Comparison of ENCODE assay signal across 8 cellular contexts in genomic region chr20:45833883-45834796, GRCh38. TPM values are rescaled to one million over a fixed set of nuclear protein-coding genes. Genes with fewer than 3 reads are reported as not detected.
A peak's percentile ranks its signal among the peaks of the same experiment; 100 is the strongest.
DNase-seq lines count a peak whose midpoint lies in the region; ATAC-seq, FAIRE-seq and TF ChIP-seq lines count a peak whose summit lies in the region.

No MANE protein-coding gene starts in this region.

- H2AFZ ChIP-seq in keratinocyte (ENCODE audit: control insufficient read depth, low read length), result peak overlapping the region; percentile 83

- H3K4me3 ChIP-seq in keratinocyte (ENCODE audit: control insufficient read depth in 2 of 3, extremely low read depth in 1 of 3, insufficient read depth in 2 of 3, low read depth in 1 of 3, low read length in 3 of 3) (peak overlapping the region; percentile 57 to 85 (median 61)), skin epidermis (peak overlapping the region; percentile 45 to 88 (median 64))

- no peaks in the 10 kb centered on the region for H4K20me1 ChIP-seq in keratinocyte (ENCODE audit: control insufficient read depth, extremely low read depth, insufficient read depth, low read length)

- ATAC-seq in HG03571 (IDR thresholded peaks at IDR 0.05; ENCODE audit: unreplicated experiment) (no peak), HG03025 (IDR thresholded peaks at IDR 0.05; ENCODE audit: low FRiP score, unreplicated experiment) (no peak)

- peak overlapping the region; percentile 82 for H3K9ac ChIP-seq in keratinocyte (ENCODE audit: control insufficient read depth, extremely low read depth, insufficient read depth, low read length)

- dilution Hi-C loops in keratinocyte (cut with MboI; ENCODE audit: extremely low pct_ligation_motif_present, low sequenced_read_pairs), result no loop called here

- peaks cover 2% of the 10 kb centered on the region for H3K9me1 ChIP-seq in keratinocyte (ENCODE audit: control insufficient read depth, extremely low read depth, insufficient read depth, low read length)

- H3K36me3 ChIP-seq in keratinocyte (ENCODE audit: control insufficient read depth in 2 of 2, extremely low read depth in 1 of 2, insufficient read depth in 2 of 2, low read length in 2 of 2), result no peaks in the 10 kb centered on the region

- H3K27me3 ChIP-seq in keratinocyte (ENCODE audit: control insufficient read depth, extremely low read depth, insufficient read depth, low read length), result no peaks in the 10 kb centered on the region

- FAIRE-seq in keratinocyte (lab: Jason Lieb, UNC), result no peak

- H3K9me3 ChIP-seq in keratinocyte (ENCODE audit: control insufficient read depth, low read depth, low read length), result no peaks in the 10 kb centered on the region

- peaks cover 24% of the 10 kb centered on the region for H3K4me1 ChIP-seq in keratinocyte (ENCODE audit: control insufficient read depth, extremely low read depth, insufficient read depth, low read length)

- H3K27ac ChIP-seq in VCaP, result peak overlapping the region; percentile 83
- peak overlapping the region; percentile 77 for H3K27ac ChIP-seq in keratinocyte (ENCODE audit: control insufficient read depth, insufficient read depth, low read length)
- peak overlapping the region; percentile 20 to 96 (median 91) for H3K27ac ChIP-seq in skin epidermis

- H3K4me2 ChIP-seq in keratinocyte (ENCODE audit: control insufficient read depth, extremely low read depth, insufficient read depth, low read depth, low read length), result peak overlapping the region; percentile 86

- DNase-seq in EL (peak; percentile 77), HuH-7.5 (ENCODE audit: low spot score) (peak; percentile 84), cerebellar cortex (ENCODE audit: low spot score) (peak; percentile 75), keratinocyte (ENCODE audit: low read depth, low spot score) (no peak)

- no peaks in the 10 kb centered on the region for H3K79me2 ChIP-seq in keratinocyte (ENCODE audit: control insufficient read depth, insufficient read depth, low read length)

- TF ChIP-seq CTCF in VCaP (conservative IDR thresholded peaks at IDR 0.05) (no peak), keratinocyte (optimal IDR thresholded peaks at IDR 0.05 in 1 of 3, IDR thresholded peaks at IDR 0.05 in 1 of 3, conservative IDR thresholded peaks at IDR 0.05 in 1 of 3; ENCODE audit: extremely low read depth in 1 of 3, insufficient read depth in 2 of 3, low read length in 3 of 3) (no peak)

RNA-seq across cellular contexts. Expression of gene SNX21, which starts 0.5 kb away (rescaled TPM):
- polyA plus RNA-seq in keratinocyte, result 5.2 to 8.6 TPM (median 6.9 TPM) in 3 replicates
- 8.5 TPM for polyA plus RNA-seq in keratinocyte (2011; ENCODE audit: low read depth)
- 2.9 and 7.1 TPM in 2 replicates for polyA plus RNA-seq in keratinocyte (2011; cell fraction: cytosol; rRNA removed)
- 7.1 and 11.6 TPM in 2 replicates for polyA plus RNA-seq in keratinocyte (2011; cell fraction: nucleus; rRNA removed)
- 6.6 and 9.9 TPM in 2 replicates for polyA plus RNA-seq in keratinocyte (2012; ENCODE audit: low replicate concordance)
- polyA minus RNA-seq in keratinocyte, result 3.7 to 5.0 TPM (median 4.0 TPM) in 3 replicates
- polyA minus RNA-seq in keratinocyte (2011; cell fraction: cytosol; rRNA and poly(A)+ RNA removed), result 18.0 TPM
- polyA minus RNA-seq in keratinocyte (2011; cell fraction: nucleus; rRNA and poly(A)+ RNA removed), result 5.9 and 6.3 TPM in 2 replicates

RNA-seq across cellular contexts. Expression of gene TNNC2, which starts 7.0 kb away (rescaled TPM):
- 0.16 TPM in 1 of 3 replicates, not detected in the others for polyA plus RNA-seq in keratinocyte
- polyA plus RNA-seq in keratinocyte (2011; ENCODE audit: low read depth), result 0.92 TPM
- not detected in 2 replicates for polyA plus RNA-seq in keratinocyte (2011; cell fraction: cytosol; rRNA removed)
- polyA plus RNA-seq in keratinocyte (2011; cell fraction: nucleus; rRNA removed), result 0.57 and 0.66 TPM in 2 replicates
- polyA plus RNA-seq in keratinocyte (2012; ENCODE audit: low replicate concordance), result not detected in 2 replicates
- polyA minus RNA-seq in keratinocyte, result not detected in 3 replicates
- polyA minus RNA-seq in keratinocyte (2011; cell fraction: cytosol; rRNA and poly(A)+ RNA removed), result not detected
- polyA minus RNA-seq in keratinocyte (2011; cell fraction: nucleus; rRNA and poly(A)+ RNA removed), result not detected in 2 replicates

RNA-seq across cellular contexts. Expression of gene UBE2C, which starts 21.7 kb away (rescaled TPM):
- polyA plus RNA-seq in keratinocyte, result 9.1 to 69.8 TPM (median 46.6 TPM) in 3 replicates
- not detected for polyA plus RNA-seq in keratinocyte (2011; ENCODE audit: low read depth)
- polyA plus RNA-seq in keratinocyte (2011; cell fraction: cytosol; rRNA removed), result 16.0 and 19.1 TPM in 2 replicates
- polyA plus RNA-seq in keratinocyte (2011; cell fraction: nucleus; rRNA removed), result 7.5 and 8.3 TPM in 2 replicates
- polyA plus RNA-seq in keratinocyte (2012; ENCODE audit: low replicate concordance), result 0.38 and 49.5 TPM in 2 replicates
- polyA minus RNA-seq in keratinocyte, result 5.0 to 33.8 TPM (median 27.2 TPM) in 3 replicates
- polyA minus RNA-seq in keratinocyte (2011; cell fraction: cytosol; rRNA and poly(A)+ RNA removed), result 27.8 TPM
- 5.1 and 9.5 TPM in 2 replicates for polyA minus RNA-seq in keratinocyte (2011; cell fraction: nucleus; rRNA and poly(A)+ RNA removed)

RNA-seq across cellular contexts. Expression of gene ACOT8, which starts 23.1 kb away (rescaled TPM):
- 23.9 to 41.5 TPM (median 24.3 TPM) in 3 replicates for polyA plus RNA-seq in keratinocyte
- 23.5 TPM for polyA plus RNA-seq in keratinocyte (2011; ENCODE audit: low read depth)
- polyA plus RNA-seq in keratinocyte (2011; cell fraction: cytosol; rRNA removed), result 24.2 and 38.6 TPM in 2 replicates
- 21.7 and 30.7 TPM in 2 replicates for polyA plus RNA-seq in keratinocyte (2011; cell fraction: nucleus; rRNA removed)
- 19.9 and 24.6 TPM in 2 replicates for polyA plus RNA-seq in keratinocyte (2012; ENCODE audit: low replicate concordance)
- 14.4 to 29.9 TPM (median 28.4 TPM) in 3 replicates for polyA minus RNA-seq in keratinocyte
- 24.2 TPM for polyA minus RNA-seq in keratinocyte (2011; cell fraction: cytosol; rRNA and poly(A)+ RNA removed)
- polyA minus RNA-seq in keratinocyte (2011; cell fraction: nucleus; rRNA and poly(A)+ RNA removed), result 9.8 and 13.0 TPM in 2 replicates

RNA-seq across cellular contexts. Expression of gene ZSWIM3, which starts 23.3 kb away (rescaled TPM):
- 2.0 to 2.7 TPM (median 2.3 TPM) in 3 replicates for polyA plus RNA-seq in keratinocyte
- 0.62 TPM for polyA plus RNA-seq in keratinocyte (2011; ENCODE audit: low read depth)
- 0.96 and 1.3 TPM in 2 replicates for polyA plus RNA-seq in keratinocyte (2011; cell fraction: cytosol; rRNA removed)
- 3.0 and 3.1 TPM in 2 replicates for polyA plus RNA-seq in keratinocyte (2011; cell fraction: nucleus; rRNA removed)
- polyA plus RNA-seq in keratinocyte (2012; ENCODE audit: low replicate concordance), result 1.5 and 1.6 TPM in 2 replicates
- 4.6 to 5.8 TPM (median 4.9 TPM) in 3 replicates for polyA minus RNA-seq in keratinocyte
- 2.9 TPM for polyA minus RNA-seq in keratinocyte (2011; cell fraction: cytosol; rRNA and poly(A)+ RNA removed)
- polyA minus RNA-seq in keratinocyte (2011; cell fraction: nucleus; rRNA and poly(A)+ RNA removed), result 3.9 and 4.0 TPM in 2 replicates
